ENCODE assay signal across 8 cellular contexts in the genomic region with DNA sequence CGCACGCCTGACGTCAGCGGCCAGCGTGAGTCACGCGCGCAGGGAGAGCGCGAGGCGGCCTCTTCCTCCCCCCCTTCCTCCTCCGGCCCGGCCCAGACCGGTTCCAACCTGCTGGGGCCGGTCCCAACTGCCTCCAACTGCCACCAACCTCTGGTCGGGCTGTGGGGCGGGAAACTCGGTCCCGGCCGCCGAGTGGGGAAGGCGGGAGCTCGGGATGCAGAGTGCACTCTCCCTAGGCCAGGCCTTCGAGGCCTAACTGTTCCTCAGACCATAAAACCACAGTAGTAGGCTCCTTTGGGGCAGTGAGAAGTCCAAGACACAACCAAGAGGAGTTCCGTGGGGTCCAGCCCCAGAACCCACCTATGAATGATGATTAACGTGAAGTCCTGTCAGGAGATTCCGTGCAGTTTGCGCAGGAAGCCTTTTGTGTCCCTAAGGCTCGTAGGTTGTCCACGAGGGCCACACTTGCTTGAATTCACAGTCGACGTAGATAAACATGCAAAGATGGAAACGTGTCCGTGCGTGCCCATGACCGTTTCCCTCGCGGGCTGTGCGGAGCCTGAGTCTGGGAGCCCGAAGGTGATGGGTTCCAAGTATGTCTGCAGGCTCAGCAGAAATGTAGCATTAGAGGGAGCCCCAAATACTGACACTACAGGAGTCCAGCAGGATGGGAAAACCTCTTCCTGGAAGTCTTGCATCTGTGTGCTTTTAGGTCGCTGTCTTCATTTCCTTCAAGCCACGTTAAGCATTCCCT. TPM values are rescaled to one million over a fixed set of nuclear protein-coding genes. Genes with fewer than 3 reads are reported as not detected.
DNase-seq lines count a peak whose midpoint lies in the region; ATAC-seq and TF ChIP-seq lines count a peak whose summit lies in the region.

No MANE protein-coding gene starts in this region.

- H3K27ac ChIP-seq in HUES6 (ENCODE audit: low read depth, low read length) (peak overlapping the region; percentile 93), PC-9 (peak overlapping the region; percentile 94), gastroesophageal sphincter (peak overlapping the region; percentile 94 to 100 (median 96)), neutrophil (peak overlapping the region; percentile 98), temporal lobe (ENCODE audit: low read depth, low read length) (peak overlapping the region; percentile 100)

- ATAC-seq in GM21390 (IDR thresholded peaks at IDR 0.05; ENCODE audit: unreplicated experiment) (peak; percentile 37), gastroesophageal sphincter (peak; percentile 89)

- TF ChIP-seq CTCF in PC-9 (conservative IDR thresholded peaks at IDR 0.05) (no peak), gastroesophageal sphincter (IDR thresholded peaks at IDR 0.05) (no peak), neutrophil (IDR thresholded peaks at IDR 0.05) (peak; percentile 13)

- H3K36me3 ChIP-seq in HUES6 (ENCODE audit: control insufficient read depth, insufficient read depth, low read length) (no peaks in the 10 kb centered on the region), PC-9 (ENCODE audit: low read depth) (no peaks in the 10 kb centered on the region), gastroesophageal sphincter (no peaks in the 10 kb centered on the region), neutrophil (no peaks in the 10 kb centered on the region)

- H3K4me1 ChIP-seq in HUES6 (ENCODE audit: control insufficient read depth, insufficient read depth, low read length) (peaks cover 16% of the 10 kb centered on the region), PC-9 (replicated peaks; ENCODE audit: insufficient read depth) (peaks cover 49% of the 10 kb centered on the region), gastroesophageal sphincter (peaks cover 0 to 75% (median 13%) of the 10 kb centered on the region in 3 donors), neutrophil (ENCODE audit: control insufficient read depth in 1 of 2, insufficient read depth in 1 of 2, low read depth in 1 of 2, low read length in 1 of 2) (peaks cover 58 to 64% of the 10 kb centered on the region in 2 experiments)

- H3K4me2 ChIP-seq in PC-9: peak overlapping the region; percentile 95

- no TSS peak for BruUV-seq in PC-9 (replicated peaks; lab: Mats Ljungman, UMichigan)

- TF ChIP-seq EP300 in gastroesophageal sphincter (IDR thresholded peaks at IDR 0.05): peak; percentile 87

- CTCF ChIA-PET in PC-9 (lab: Charles Lee): interaction anchor here (0.5 kb wide), 1 partner anchor 122 kb away, joined by 9 read pairs; no protein-coding TSS in a partner anchor

- H3F3A ChIP-seq in PC-9 (ENCODE audit: insufficient read depth, low read depth): peaks cover 33% of the 10 kb centered on the region

- H3K79me2 ChIP-seq in PC-9 (ENCODE audit: low read depth): peaks cover 49% of the 10 kb centered on the region

- peak overlapping the region; percentile 86 for H2AFZ ChIP-seq in PC-9

- intact Hi-C loops in PC-9 (cut with micrococcal nuclease; ENCODE audit: unreplicated experiment): loop anchor here (2.0 kb wide), 1 partner anchor 60 kb away; the partner anchor contains the start of gene UNC13D

- H3K9me3 ChIP-seq in HUES6 (ENCODE audit: control insufficient read depth, insufficient read depth, low read depth, low read length): no peaks in the 10 kb centered on the region
- no peaks in the 10 kb centered on the region for H3K9me3 ChIP-seq in PC-9 (ENCODE audit: insufficient read depth, low read depth)
- no peaks in the 10 kb centered on the region for H3K9me3 ChIP-seq in gastroesophageal sphincter
- no peaks in the 10 kb centered on the region for H3K9me3 ChIP-seq in neutrophil

- 13 to 20% methylated on average over 3 to 9 of the region's 42 CpGs for WGBS in gastroesophageal sphincter (ENCODE audit: low coverage in 1 of 2), 2 donors

- TF ChIP-seq POLR2A in gastroesophageal sphincter (IDR thresholded peaks at IDR 0.05): peak; percentile 52 to 57

- H3K9me2 ChIP-seq in PC-9 (ENCODE audit: insufficient read depth): no peaks in the 10 kb centered on the region

- DNase-seq in DMS 273 treated with DMSO at 0.1 percent for 48 hours (lab: John Stamatoyannopoulos, UW): peak; percentile 80
- peak in 1 of 2 experiments; percentile 80 for DNase-seq in PC-9
- peak; percentile 85 for DNase-seq in activated gamma-delta T cell treated with anti-CD3 and anti-CD28 coated beads, Interleukin-2, amount 50 U/mL, for 16 hours (ENCODE audit: low read depth)

- H3K4me3 ChIP-seq in HUES6 (ENCODE audit: low read depth, low read length) (peak overlapping the region; percentile 68), PC-9 (peak overlapping the region; percentile 72), gastroesophageal sphincter (peak overlapping the region; percentile 64 to 79), neutrophil (ENCODE audit: low read depth in 1 of 2, low read length in 1 of 2) (peak overlapping the region; percentile 78 to 80)

- H4K20me1 ChIP-seq in PC-9 (ENCODE audit: insufficient read depth): no peaks in the 10 kb centered on the region; the same call in 1 of the 2 replicates

- no peaks in the 10 kb centered on the region for H3K27me3 ChIP-seq in HUES6 (ENCODE audit: control insufficient read depth, insufficient read depth, low read length)
- no peaks in the 10 kb centered on the region for H3K27me3 ChIP-seq in PC-9 (ENCODE audit: insufficient read depth, low read depth)
- no peaks in the 10 kb centered on the region for H3K27me3 ChIP-seq in gastroesophageal sphincter
- H3K27me3 ChIP-seq in neutrophil: no peaks in the 10 kb centered on the region

- POLR2A ChIA-PET in PC-9 (lab: Charles Lee; ENCODE audit: unreplicated experiment): interaction anchor here (0.6 kb wide), 1 partner anchor 90 kb away, joined by 4 read pairs; no protein-coding TSS in a partner anchor

- H3K9ac ChIP-seq in HUES6 (ENCODE audit: low read length): peak overlapping the region; percentile 95

RNA-seq across cellular contexts. Expression of gene UNK, which starts 0.6 kb away (rescaled TPM):
- 25.3 and 27.8 TPM in 2 replicates for total RNA-seq in PC-9 (2021)
- 10 to 100 TPM in 3 of 4 donors, 1 to 10 TPM in 1; 9.8 to 41.6 (median 21.0) TPM for total RNA-seq in gastroesophageal sphincter
- 24.8 TPM for total RNA-seq in temporal lobe

RNA-seq across cellular contexts. Expression of gene GALK1, which starts 20.2 kb away (rescaled TPM):
- total RNA-seq in PC-9 (2021) (12.7 and 12.8 TPM in 2 replicates), gastroesophageal sphincter (10 to 100 TPM; 13.7 to 23.2 (median 20.4) TPM), temporal lobe (6.4 TPM)

RNA-seq across cellular contexts. Expression of gene UNC13D, which starts 59.0 kb away (rescaled TPM):
- total RNA-seq in PC-9 (2021): 94.4 and 108 TPM in 2 replicates
- 10 to 100 TPM in 1 of 4 donors, 1 to 10 TPM in 3; 2.6 to 10.8 (median 5.6) TPM for total RNA-seq in gastroesophageal sphincter
- total RNA-seq in temporal lobe: 1.2 TPM
